ENCODE assay signal across 9 cellular contexts in the genomic region with DNA sequence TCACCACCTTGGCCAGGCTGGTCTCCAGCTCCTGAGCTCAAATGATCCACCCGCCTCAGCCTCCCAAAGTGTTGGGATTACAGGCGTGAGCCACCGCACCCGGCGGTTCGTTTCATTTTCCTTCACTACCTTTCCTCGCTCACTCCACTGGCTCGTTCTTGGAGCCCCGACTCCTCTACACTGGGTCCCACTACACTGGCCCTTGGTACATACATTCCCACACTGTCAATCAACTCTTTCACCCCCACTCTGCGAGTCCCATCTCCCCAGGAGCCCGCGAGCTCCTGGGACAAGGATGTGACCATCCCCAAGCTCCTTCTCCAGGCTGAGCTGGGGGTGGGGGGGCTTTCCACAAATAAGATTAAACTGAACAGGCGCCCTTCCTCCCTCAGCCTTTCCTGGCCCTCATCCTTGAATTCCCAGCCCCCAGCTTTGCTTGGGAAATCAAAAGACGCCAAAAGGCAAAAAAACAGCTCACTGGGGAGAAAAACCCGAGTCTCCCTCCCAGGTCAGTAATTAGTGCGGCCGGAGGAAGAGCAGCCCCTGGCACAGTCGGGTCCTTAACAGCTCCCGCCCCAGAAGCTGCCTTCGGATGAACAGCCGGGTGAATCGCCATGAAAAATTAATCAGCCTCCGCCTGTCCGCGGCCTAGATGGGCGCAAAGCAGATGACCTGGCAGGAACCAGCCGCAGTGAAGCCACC.
DNase-seq lines count a peak whose midpoint lies in the region; ATAC-seq and TF ChIP-seq lines count a peak whose summit lies in the region.
"Had no signal": no experiment of that assay in that cellular context is flagged by ENCODE, and none has a peak within 500 bp of the region (broad histone marks: within the 10 kb centered on the region; RNA-seq: fewer than 3 reads in every experiment).

No MANE protein-coding gene starts in this region.

- peak overlapping the region; percentile 21 for H3K27ac Mint-ChIP-seq in stimulated activated naive B cell treated with anti-CD40 and anti-IgM and Interleukin-4, amounts not matched to agents 10 μg/mL and 1 μg/mL and 100 μg/mL, for 72 hours

- peaks cover 4 to 7% of the 10 kb centered on the region in 2 donors for H3K36me3 Mint-ChIP-seq in stimulated activated naive B cell treated with anti-CD40 and anti-IgM and Interleukin-4, amounts not matched to agents 10 μg/mL and 1 μg/mL and 100 μg/mL, for 72 hours

- peaks cover 13 to 18% of the 10 kb centered on the region in 2 donors for H3K4me1 Mint-ChIP-seq in stimulated activated naive B cell treated with anti-CD40 and anti-IgM and Interleukin-4, amounts not matched to agents 10 μg/mL and 1 μg/mL and 100 μg/mL, for 72 hours

- H3K4me3 ChIP-seq in MM.1S (ENCODE audit: low read length) (peak overlapping the region; percentile 58), iPS-18a (ENCODE audit: low read length) (peak overlapping the region; percentile 67)

- H2AFZ ChIP-seq in MM.1S (ENCODE audit: low read length) = peak overlapping the region; percentile 65

- DNase-seq in MM.1S (no peak), NCI-H2029 treated with DMSO at 0.1 percent for 48 hours (lab: John Stamatoyannopoulos, UW) (no peak), ACHN (no peak)
- no peak for DNase-seq in stimulated activated naive B cell treated with anti-CD40 and anti-IgM and Interleukin-4, amounts not matched to agents 10 μg/mL and 1 μg/mL and 100 μg/mL, for 72 hours
- DNase-seq in activated T-cell treated with anti-CD3 and anti-CD28 coated beads, Interleukin-2, amount 50 U/mL, for 48 hours = no peak
- DNase-seq: activated gamma-delta T cell, NCI-H345 had no signal

- peak overlapping the region; percentile 22; the same call in 1 of the 2 replicates for H3K9ac ChIP-seq in MM.1S (ENCODE audit: low read length)
- peak overlapping the region; percentile 61 for H3K9ac ChIP-seq in iPS-18a (ENCODE audit: low read length)

- peaks cover 17% of the 10 kb centered on the region for H3K4me1 ChIP-seq in MM.1S (ENCODE audit: low read length)
- peaks cover 5% of the 10 kb centered on the region for H3K4me1 ChIP-seq in iPS-18a (ENCODE audit: control insufficient read depth, low read depth, low read length)

- H3K4me2 ChIP-seq in MM.1S (ENCODE audit: low read depth, low read length) = peak overlapping the region; percentile 88

- H3K27me3 ChIP-seq in MM.1S (replicated peaks; ENCODE audit: insufficient read depth, low read length) = no peaks in the 10 kb centered on the region
- peaks cover 20% of the 10 kb centered on the region for H3K27me3 ChIP-seq in iPS-18a (ENCODE audit: control insufficient read depth, insufficient read depth, low read length)

- H4K20me1 ChIP-seq in MM.1S (ENCODE audit: insufficient read depth, low read length) = no peaks in the 10 kb centered on the region

- H3K9me2 ChIP-seq in MM.1S (replicated peaks; ENCODE audit: insufficient read depth, low read length) = no peaks in the 10 kb centered on the region

- H3K36me3 ChIP-seq in MM.1S (replicated peaks; ENCODE audit: insufficient read depth, low read length) = no peaks in the 10 kb centered on the region
- H3K36me3 ChIP-seq in iPS-18a (ENCODE audit: control insufficient read depth, low read depth, low read length) = no peaks in the 10 kb centered on the region

- peaks cover 39 to 46% of the 10 kb centered on the region in 2 donors for H3K27me3 Mint-ChIP-seq in stimulated activated naive B cell treated with anti-CD40 and anti-IgM and Interleukin-4, amounts not matched to agents 10 μg/mL and 1 μg/mL and 100 μg/mL, for 72 hours

- H3K9me3 ChIP-seq in MM.1S (replicated peaks; ENCODE audit: insufficient read depth, low read length) = no peaks in the 10 kb centered on the region
- H3K9me3 ChIP-seq in iPS-18a (ENCODE audit: control insufficient read depth, low read depth, low read length) = no peaks in the 10 kb centered on the region

- peaks cover 5 to 6% of the 10 kb centered on the region in 2 donors for H3K9me3 Mint-ChIP-seq in stimulated activated naive B cell treated with anti-CD40 and anti-IgM and Interleukin-4, amounts not matched to agents 10 μg/mL and 1 μg/mL and 100 μg/mL, for 72 hours

- H3K79me2 ChIP-seq in MM.1S (ENCODE audit: low read length) = no peaks in the 10 kb centered on the region

- H3K4me3 Mint-ChIP-seq in stimulated activated naive B cell treated with anti-CD40 and anti-IgM and Interleukin-4, amounts not matched to agents 10 μg/mL and 1 μg/mL and 100 μg/mL, for 72 hours = peak overlapping the region; percentile 79 to 81

- H3K27ac ChIP-seq in MM.1S (ENCODE audit: low read length) = peak overlapping the region; percentile 26; the same call in 1 of the 2 replicates
- H3K27ac ChIP-seq in iPS-18a (ENCODE audit: low read length) = no peak overlapping the region

- peak; percentile 3 for ATAC-seq in GM19452 (IDR thresholded peaks at IDR 0.05; ENCODE audit: unreplicated experiment)
- peak; percentile 10 to 19 for ATAC-seq in stimulated activated naive B cell treated with anti-CD40 and anti-IgM and Interleukin-4, amounts not matched to agents 10 μg/mL and 1 μg/mL and 100 μg/mL, for 72 hours (replicated peaks)

- no peak for TF ChIP-seq CTCF in MM.1S (IDR thresholded peaks at IDR 0.05; ENCODE audit: low read length)

- peaks cover 22% of the 10 kb centered on the region for H3F3A ChIP-seq in MM.1S (ENCODE audit: insufficient read depth, low read length)

- in situ Hi-C loops in ACHN (cut with HindIII; ENCODE audit: low pct_ligation_motif_present, low pct_unique_long_range_greater_than_20kb, low sequenced_read_pairs) = no loop called here
